Comparison of ENCODE assay signal across 11 cellular contexts in genomic region chr12:51887476-51888315, GRCh38. TPM values are rescaled to one million over a fixed set of nuclear protein-coding genes. Genes with fewer than 3 reads are reported as not detected.
DNase-seq lines count a peak whose midpoint lies in the region; ATAC-seq and TF ChIP-seq lines count a peak whose summit lies in the region.
"Had no signal": no experiment of that assay in that cellular context is flagged by ENCODE, and none has a peak within 500 bp of the region (broad histone marks: within the 10 kb centered on the region; RNA-seq: fewer than 3 reads in every experiment).

A gene with protein sequence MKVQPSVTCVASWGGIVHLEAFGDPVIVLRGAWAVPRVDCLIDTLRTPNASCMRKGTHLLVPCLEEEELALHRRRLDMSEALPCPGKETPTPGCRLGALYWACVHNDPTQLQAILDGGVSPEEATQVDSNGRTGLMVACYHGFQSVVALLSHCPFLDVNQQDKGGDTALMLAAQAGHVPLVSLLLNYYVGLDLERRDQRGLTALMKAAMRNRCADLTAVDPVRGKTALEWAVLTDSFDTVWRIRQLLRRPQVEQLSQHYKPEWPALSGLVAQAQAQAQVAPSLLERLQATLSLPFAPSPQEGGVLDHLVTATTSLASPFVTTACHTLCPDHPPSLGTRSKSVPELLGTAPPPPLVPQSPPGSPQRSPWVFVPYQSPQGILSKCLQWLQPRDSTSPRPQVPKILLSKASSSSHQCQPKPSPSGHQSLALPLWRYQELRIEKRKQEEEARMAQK (plus strand): TSS chr12:51888103. CDS start chr12:51888187, 84 bp downstream.

- H3K4me3 ChIP-seq in coronary artery, result no peak within 1 kb of the TSS
- no peak within 1 kb of the TSS for H3K4me3 ChIP-seq in left lung

- H3K27ac ChIP-seq in coronary artery (no peak within 1 kb of the TSS), left lung (no peak within 1 kb of the TSS)

- intact Hi-C loops in left lung (cut with DNase I), result no loop called here

- peaks cover 0 to 9% of the 10 kb centered on the region in 2 donors for H3K27me3 ChIP-seq in left lung

- TF ChIP-seq CTCF in coronary artery (IDR thresholded peaks at IDR 0.05) (no peak), left lung (IDR thresholded peaks at IDR 0.05) (no peak)

- peaks cover 11 to 40% of the 10 kb centered on the region in 2 donors for H3K4me1 ChIP-seq in left lung

- ATAC-seq in left lung (peak; percentile 37), GM18498 (IDR thresholded peaks at IDR 0.05; ENCODE audit: unreplicated experiment) (no peak), HG03095 (IDR thresholded peaks at IDR 0.05; ENCODE audit: unreplicated experiment) (no peak), HG03108 (IDR thresholded peaks at IDR 0.05; ENCODE audit: unreplicated experiment) (no peak)
- ATAC-seq: activated T-helper 17 cell treated with anti-CD3 and anti-CD28 coated beads, Interleukin-2, amount 50 U/mL, for 72 hours had no signal

- DNase-seq in stimulated activated CD4-positive, alpha-beta T cell treated with anti-CD3 and anti-CD28 coated beads, Interleukin-1b, Interleukin-23, amount 100 ng/mL, for 48 hours, result peak; percentile 24
- DNase-seq in stimulated activated CD4-positive, alpha-beta T cell treated with anti-CD3 and anti-CD28 coated beads, Interleukin-12 subunit alpha, Interleukin-12 subunit beta, amount 100 ng/mL, for 4 hours, result no peak
- peak; percentile 74 for DNase-seq in coronary artery (ENCODE audit: low spot score)
- DNase-seq in left lung, result peak in 1 of 2 donors; percentile 90
- no peak for DNase-seq in GOT3 (lab: John Stamatoyannopoulos, UW)
- DNase-seq: CD4-positive, CD25-positive, alpha-beta regulatory T cell had no signal

- H3K9me3 ChIP-seq in left lung, result no peaks in the 10 kb centered on the region

- no peaks in the 10 kb centered on the region for H3K36me3 ChIP-seq in left lung

RNA-seq across cellular contexts. Expression of the gene that starts here (rescaled TPM):
- total RNA-seq in left lung, result not detected
- total RNA-seq: activated T-helper 17 cell treated with anti-CD3 and anti-CD28 coated beads, Interleukin-2, amount 50 U/mL, for 72 hours; CD4-positive, CD25-positive, alpha-beta regulatory T cell; T-helper 2 cell treated with Interferon-gamma antibody and Interleukin-4, amounts not matched to agents 100 ng/mL and 5 ng/mL, for 36 hours had no signal

Comparison
In these comparisons a context has a peak if more than half of its experiments do, and no peak if none do; other contexts are left out.
1. DNase-seq: peak in stimulated activated CD4-positive, alpha-beta T cell treated with anti-CD3 and anti-CD28 coated beads, Interleukin-1b, Interleukin-23, amount 100 ng/mL, for 48 hours (single experiment) and coronary artery (single experiment); none in stimulated activated CD4-positive, alpha-beta T cell treated with anti-CD3 and anti-CD28 coated beads, Interleukin-12 subunit alpha, Interleukin-12 subunit beta, amount 100 ng/mL, for 4 hours (single experiment) and GOT3 (single experiment).
2. Peak in ATAC-seq in left lung; RNA of the gene not detected or under 1 TPM.